21 cellular contexts compared by ENCODE assay signal in genomic region chr11:28460348-28460747, GRCh38.
DNase-seq lines count a peak whose midpoint lies in the region; TF ChIP-seq lines count a peak whose summit lies in the region.
"Had no signal": no experiment of that assay in that cellular context is flagged by ENCODE, and none has a peak within 500 bp of the region (broad histone marks: within the 10 kb centered on the region; RNA-seq: fewer than 3 reads in every experiment).

No MANE protein-coding gene starts in this region.

- H3K4me3 ChIP-seq in astrocyte of the spinal cord (ENCODE audit: low read depth, low read length) = no peak overlapping the region
- H3K4me3 ChIP-seq in fibroblast of the aortic adventitia (ENCODE audit: low read depth, low read length) = no peak overlapping the region
- no peak overlapping the region for H3K4me3 ChIP-seq in skeletal muscle satellite cell (ENCODE audit: low read length)
- no peak overlapping the region for H3K4me3 ChIP-seq in HAP-1
- H3K4me3 ChIP-seq: BLaER1, GM12878, SJCRH30 had no signal

- H3K9me3 ChIP-seq in skeletal muscle satellite cell (replicated peaks; ENCODE audit: low read length) = no peaks in the 10 kb centered on the region
- no peaks in the 10 kb centered on the region; the same call in 1 of the 2 replicates for H3K9me3 ChIP-seq in HAP-1
- H3K9me3 ChIP-seq: BLaER1, SJCRH30 had no signal

- H3K4me2 ChIP-seq in skeletal muscle satellite cell (ENCODE audit: low read length) = peak overlapping the region; percentile 26
- H3K4me2 ChIP-seq: BLaER1 had no signal

- H3K36me3 ChIP-seq in skeletal muscle satellite cell (ENCODE audit: insufficient read depth, low read length) (no peaks in the 10 kb centered on the region), HAP-1 (replicated peaks) (no peaks in the 10 kb centered on the region)
- H3K36me3 ChIP-seq: BLaER1, SJCRH30 had no signal

- H3K4me1 ChIP-seq in skeletal muscle satellite cell (ENCODE audit: control insufficient read depth, insufficient read depth, low read length) (peaks cover 27% of the 10 kb centered on the region), HAP-1 (no peaks in the 10 kb centered on the region)
- H3K4me1 ChIP-seq: BLaER1 had no signal

- no peak overlapping the region for H3K9ac ChIP-seq in skeletal muscle satellite cell (ENCODE audit: low read depth, low read length)
- H3K9ac ChIP-seq: BLaER1 had no signal

- in situ Hi-C loops in astrocyte of the spinal cord (cut with HindIII; ENCODE audit: low sequenced_read_pairs) (no loop called here), HAP-1 (cut with MboI; ENCODE audit: low sequenced_read_pairs) (no loop called here)

- DNase-seq in LHCN-M2 (ENCODE audit: low read depth) (peak; percentile 11), astrocyte of the spinal cord (ENCODE audit: low read depth, low spot score) (peak; percentile 27), fibroblast of the aortic adventitia (ENCODE audit: low read depth) (peak; percentile 15), HAP-1 (ENCODE audit: low spot score in 2 of 2) (no peak), NCI-H345 treated with DMSO at 0.1 percent for 48 hours (lab: John Stamatoyannopoulos, UW; ENCODE audit: unreplicated experiment) (no peak)
- no peak for DNase-seq in NK-92 treated with Interleukin-12 subunit alpha and Interleukin-12 subunit beta, amount 100 ng/mL, for 24 hours (lab: John Stamatoyannopoulos, UW)
- no peak for DNase-seq in activated CD4-positive, alpha-beta T cell treated with anti-CD3 and anti-CD28 coated beads for 48 hours
- DNase-seq: ACHN; CD4-positive, alpha-beta T cell; COR-L47; DMS79; H7; MM.1S; NCI-H1048; NCI-H1417 treated with DMSO at 0.1 percent for 48 hours; NCI-H187; NCI-H510A; SJCRH30 had no signal

- TF ChIP-seq CTCF in astrocyte of the spinal cord (IDR thresholded peaks at IDR 0.05; ENCODE audit: low read depth, low read length) = no peak
- TF ChIP-seq CTCF in fibroblast of the aortic adventitia (IDR thresholded peaks at IDR 0.05; ENCODE audit: insufficient read depth, low read length) = no peak

- H3K27me3 ChIP-seq in skeletal muscle satellite cell (ENCODE audit: control insufficient read depth, insufficient read depth, low read length) (no peaks in the 10 kb centered on the region), HAP-1 (ENCODE audit: low read depth) (no peaks in the 10 kb centered on the region)
- H3K27me3 ChIP-seq: BLaER1, SJCRH30 had no signal

Comparison
In these comparisons a context has a peak if more than half of its experiments do, and no peak if none do; other contexts are left out.
1. DNase-seq: peak in LHCN-M2 (single experiment), astrocyte of the spinal cord (single experiment) and fibroblast of the aortic adventitia (single experiment); none in NK-92 treated with Interleukin-12 subunit alpha and Interleukin-12 subunit beta, amount 100 ng/mL, for 24 hours (single experiment), HAP-1 (0 of 2), NCI-H345 treated with DMSO at 0.1 percent for 48 hours (single experiment) and activated CD4-positive, alpha-beta T cell treated with anti-CD3 and anti-CD28 coated beads for 48 hours (single experiment).